Comparison of ENCODE assay signal across 10 cellular contexts in genomic region chr10:32943395-32943794, GRCh38. TPM values are rescaled to one million over a fixed set of nuclear protein-coding genes. Genes with fewer than 3 reads are reported as not detected.
DNase-seq lines count a peak whose midpoint lies in the region; ATAC-seq lines count a peak whose summit lies in the region.
"Had no signal": no experiment of that assay in that cellular context is flagged by ENCODE, and none has a peak within 500 bp of the region (broad histone marks: within the 10 kb centered on the region; RNA-seq: fewer than 3 reads in every experiment).

No MANE protein-coding gene starts in this region.

- H3K4me1 Mint-ChIP-seq in natural killer cell treated with Interleukin-12 subunit alpha and Interleukin-12 subunit beta and Interleukin-15 and Interleukin-18, amount 100 ng/mL, for 72 hours (ENCODE audit: low read depth in 2 of 2): peaks cover 54 to 62% of the 10 kb centered on the region in 2 donors

- H3K27me3 Mint-ChIP-seq in natural killer cell treated with Interleukin-12 subunit alpha and Interleukin-12 subunit beta and Interleukin-15 and Interleukin-18, amount 100 ng/mL, for 72 hours: no peaks in the 10 kb centered on the region
- H3K27me3 Mint-ChIP-seq: activated naive CD8-positive, alpha-beta T cell treated with anti-CD3 and anti-CD28 coated beads for 36 hours had no signal

- H3K27ac Mint-ChIP-seq in natural killer cell treated with Interleukin-12 subunit alpha and Interleukin-12 subunit beta and Interleukin-15 and Interleukin-18, amount 100 ng/mL, for 72 hours: peak overlapping the region; percentile 52 to 88
- H3K27ac Mint-ChIP-seq: activated naive CD8-positive, alpha-beta T cell treated with anti-CD3 and anti-CD28 coated beads for 36 hours had no signal

- no peaks in the 10 kb centered on the region for H3K36me3 Mint-ChIP-seq in natural killer cell treated with Interleukin-12 subunit alpha and Interleukin-12 subunit beta and Interleukin-15 and Interleukin-18, amount 100 ng/mL, for 72 hours

- peak overlapping the region; percentile 50 for H3K4me3 Mint-ChIP-seq in natural killer cell treated with Interleukin-12 subunit alpha and Interleukin-12 subunit beta and Interleukin-15 and Interleukin-18, amount 100 ng/mL, for 72 hours
- H3K4me3 Mint-ChIP-seq: activated naive CD8-positive, alpha-beta T cell treated with anti-CD3 and anti-CD28 coated beads for 36 hours had no signal

- H3K9me3 Mint-ChIP-seq in natural killer cell treated with Interleukin-12 subunit alpha and Interleukin-12 subunit beta and Interleukin-15 and Interleukin-18, amount 100 ng/mL, for 72 hours: no peaks in the 10 kb centered on the region
- H3K9me3 Mint-ChIP-seq: activated naive CD8-positive, alpha-beta T cell treated with anti-CD3 and anti-CD28 coated beads for 36 hours had no signal

- ATAC-seq in GM18858 (IDR thresholded peaks at IDR 0.05; ENCODE audit: unreplicated experiment) (peak; percentile 56), GM21529 (IDR thresholded peaks at IDR 0.05; ENCODE audit: unreplicated experiment) (peak; percentile 72), HG03469 (IDR thresholded peaks at IDR 0.05; ENCODE audit: unreplicated experiment) (peak; percentile 43)
- no peak for ATAC-seq in natural killer cell treated with Interleukin-12 subunit alpha and Interleukin-12 subunit beta and Interleukin-15 and Interleukin-18, amount 100 ng/mL, for 72 hours
- no peak for ATAC-seq in activated CD4-positive, CD25-positive, alpha-beta regulatory T cell treated with anti-CD3 and anti-CD28 coated beads, Interleukin-2, amount 50 U/mL, for 24 hours

- DNase-seq in natural killer cell treated with Interleukin-12 subunit alpha and Interleukin-12 subunit beta and Interleukin-15 and Interleukin-18, amount 100 ng/mL, for 72 hours (ENCODE audit: low spot score): no peak
- no peak for DNase-seq in stimulated activated CD4-positive, alpha-beta T cell treated with anti-CD3 and anti-CD28 coated beads, Interleukin-4, amount 100 ng/mL, for 1 hour
- DNase-seq in T-helper 9 cell (no peak), SHP77 treated with DMSO at 0.1 percent for 48 hours (lab: John Stamatoyannopoulos, UW) (no peak)
- DNase-seq: activated naive CD8-positive, alpha-beta T cell treated with anti-CD3 and anti-CD28 coated beads for 36 hours; foreskin fibroblast had no signal

RNA-seq across cellular contexts. Expression of gene ITGB1, which starts 14.6 kb away (rescaled TPM):
- 100 to 1,000 TPM; 101 to 119 TPM for total RNA-seq in natural killer cell treated with Interleukin-12 subunit alpha and Interleukin-12 subunit beta and Interleukin-15 and Interleukin-18, amount 100 ng/mL, for 72 hours

Comparison
In these comparisons a context has a peak if more than half of its experiments do, and no peak if none do; other contexts are left out.
1. ATAC-seq: peak in GM18858 (single experiment), GM21529 (single experiment) and HG03469 (single experiment); none in natural killer cell treated with Interleukin-12 subunit alpha and Interleukin-12 subunit beta and Interleukin-15 and Interleukin-18, amount 100 ng/mL, for 72 hours (0 of 2) and activated CD4-positive, CD25-positive, alpha-beta regulatory T cell treated with anti-CD3 and anti-CD28 coated beads, Interleukin-2, amount 50 U/mL, for 24 hours (0 of 2).